ENCODE assay signal across 8 cellular contexts in the genomic region with DNA sequence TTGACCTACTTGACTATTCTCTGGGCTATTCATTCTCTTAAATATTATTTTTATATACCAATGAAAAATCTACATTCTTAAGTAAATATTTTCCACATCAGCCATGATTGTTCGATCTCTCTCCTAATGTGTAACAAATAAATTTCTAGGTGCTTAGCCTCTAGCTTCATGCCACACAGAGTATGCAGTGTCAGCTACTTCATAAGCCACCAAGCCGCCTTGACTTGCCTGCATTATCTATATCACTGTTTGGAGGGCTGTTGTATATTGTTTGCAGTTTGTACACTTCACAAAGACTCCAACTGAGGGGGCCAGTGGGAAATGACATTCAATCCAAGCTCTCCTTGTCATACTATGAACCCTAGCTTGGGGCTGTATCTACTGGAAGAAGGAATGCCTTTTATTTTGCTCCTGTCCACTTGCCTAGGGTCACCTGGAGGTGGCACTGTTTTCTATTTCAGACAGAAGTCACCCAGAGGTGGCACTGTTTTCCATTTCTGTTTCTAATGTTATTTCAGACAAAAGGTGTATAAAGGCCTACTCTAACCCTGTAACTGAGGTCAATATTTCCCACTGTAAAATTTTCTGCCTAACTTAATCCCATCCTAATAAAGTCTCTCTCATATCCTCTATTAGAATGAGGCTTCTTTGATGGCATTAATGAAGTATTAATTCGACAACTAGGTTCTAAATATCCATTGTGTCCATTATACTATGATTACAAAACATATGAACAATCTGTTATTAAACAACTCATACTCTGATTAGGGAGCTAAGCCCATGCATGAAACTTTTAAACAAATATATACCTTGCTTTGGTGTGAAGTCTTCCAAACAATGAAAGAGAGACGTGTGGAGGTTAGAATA. TPM values are rescaled to one million over a fixed set of nuclear protein-coding genes. Genes with fewer than 3 reads are reported as not detected.
A peak's percentile ranks its signal among the peaks of the same experiment; 100 is the strongest.
DNase-seq lines count a peak whose midpoint lies in the region; ATAC-seq and TF ChIP-seq lines count a peak whose summit lies in the region.

No MANE protein-coding gene starts in this region.

- peak; percentile 97 for TF ChIP-seq CTCF in foreskin keratinocyte (conservative IDR thresholded peaks at IDR 0.05)

- ATAC-seq in GM18873 (IDR thresholded peaks at IDR 0.05; ENCODE audit: low FRiP score, unreplicated experiment) (peak; percentile 94), HG03045 (IDR thresholded peaks at IDR 0.05; ENCODE audit: unreplicated experiment) (peak; percentile 95), foreskin keratinocyte (peak; percentile 92)

- H3K4me1 ChIP-seq in foreskin keratinocyte: peaks cover 6% of the 10 kb centered on the region

- H3K27ac ChIP-seq in foreskin keratinocyte: no peak overlapping the region

- no peaks in the 10 kb centered on the region for H3K27me3 ChIP-seq in foreskin keratinocyte

- DNase-seq in COLO829 (ENCODE audit: low spot score) (peak; percentile 27), NCI-H82 (lab: John Stamatoyannopoulos, UW) (peak; percentile 72), foreskin keratinocyte (peak; percentile 13 to 51), NCI-H345 treated with DMSO at 0.1 percent for 48 hours (lab: John Stamatoyannopoulos, UW; ENCODE audit: unreplicated experiment) (no peak)
- DNase-seq in activated CD8-positive, alpha-beta memory T cell treated with anti-CD3 and anti-CD28 coated beads, Interleukin-2, amount 50 U/mL, for 4 hours: peak; percentile 22
- peak; percentile 1 to 13 (median 4) for DNase-seq in stimulated activated CD4-positive, alpha-beta T cell treated with anti-CD3 and anti-CD28 coated beads, Interleukin-1b, Interleukin-23, amount 100 ng/mL, for 24 hours (ENCODE audit: low read depth in 4 of 4, low spot score in 1 of 4)

RNA-seq across cellular contexts. Expression of a gene that starts 36.4 kb away (rescaled TPM):
- 16.8 and 22.7 TPM in 2 replicates for total RNA-seq in foreskin keratinocyte
- 4.5 and 4.8 TPM in 2 replicates for polyA plus RNA-seq in foreskin keratinocyte
